32 cellular contexts compared by ENCODE assay signal in the genomic region with DNA sequence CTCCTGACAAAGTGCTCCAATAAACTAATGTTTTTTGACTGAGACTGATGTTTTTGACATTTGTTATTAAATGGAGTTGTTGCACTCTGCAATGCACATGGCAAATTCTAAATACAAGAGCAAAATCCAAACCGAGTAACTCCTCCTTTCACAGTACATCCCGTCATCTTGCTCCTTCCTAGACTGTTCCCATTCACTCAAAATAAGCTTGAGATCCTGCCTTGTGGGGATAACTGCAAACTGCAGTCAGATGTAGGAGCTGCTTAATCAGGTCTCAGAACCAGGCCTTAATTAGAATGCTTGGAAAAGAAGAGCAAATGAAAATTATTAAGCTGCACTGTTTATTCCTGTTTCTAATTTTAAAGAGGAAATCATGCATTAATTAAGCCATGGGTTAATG.
"Had no signal": no experiment of that assay in that cellular context is flagged by ENCODE, and none has a peak within 500 bp of the region (broad histone marks: within the 10 kb centered on the region; RNA-seq: fewer than 3 reads in every experiment).

No MANE protein-coding gene starts in this region.

- DNase-seq: activated CD4-positive, alpha-beta T cell treated with anti-CD3 and anti-CD28 coated beads for 48 hours; activated CD4-positive, alpha-beta T cell treated with anti-CD3 and anti-CD28 coated beads, Interleukin-2, amount 50 U/mL, for 48 hours; activated CD8-positive, alpha-beta memory T cell treated with anti-CD3 and anti-CD28 coated beads for 24 hours; activated effector memory CD4-positive, alpha-beta T cell treated with Interleukin-2 at 50 U/mL for 16 hours; activated naive CD4-positive, alpha-beta T cell treated with Interleukin-2 at 50 U/mL for 16 hours; aorta; body of pancreas; dermis blood vessel endothelial cell; effector CD4-positive, alpha-beta T cell; esophagus squamous epithelium; foreskin melanocyte; heart right ventricle; islet precursor cell; left cardiac atrium; left ventricle myocardium superior; nucleus accumbens; pancreas; psoas muscle; stimulated activated CD4-positive, alpha-beta T cell treated with anti-CD3 and anti-CD28 coated beads, Interleukin-1b, Interleukin-23, amount 100 ng/mL, for 48 hours; stimulated activated CD4-positive, alpha-beta T cell treated with anti-CD3 and anti-CD28 coated beads, Interleukin-4, amount 100 ng/mL, for 4 hours; stimulated activated CD8-positive, alpha-beta memory T cell treated with anti-CD3 and anti-CD28 coated beads, Interleukin-4, amount 100 ng/mL, for 48 hours; stomach; T-helper 9 cell; thyroid gland had no signal

- H3K4me1 ChIP-seq: body of pancreas, pancreas, psoas muscle, stomach had no signal

- H3K27me3 Mint-ChIP-seq: activated naive CD8-positive, alpha-beta T cell; stimulated activated memory B cell treated with anti-CD40 and anti-IgM and Interleukin-4, amounts not matched to agents 10 μg/mL and 1 μg/mL and 100 μg/mL, for 72 hours had no signal

- ATAC-seq: activated CD4-positive, CD25-positive, alpha-beta regulatory T cell treated with anti-CD3 and anti-CD28 coated beads, Interleukin-2, amount 50 U/mL, for 24 hours; body of pancreas; heart right ventricle; left cardiac atrium; left ventricle myocardium superior; pancreas; psoas muscle; stimulated activated memory B cell treated with anti-CD40 and anti-IgM and Interleukin-4, amounts not matched to agents 10 μg/mL and 1 μg/mL and 100 μg/mL, for 72 hours had no signal

- H3K9me3 Mint-ChIP-seq: T-helper 1 cell treated with Interleukin-12 subunit alpha and Interleukin-12 subunit beta and Interleukin-4 antibody, amounts not matched to agents 30 μg/mL and 1 μg/mL, for 36 hours had no signal

- H3K36me3 ChIP-seq: esophagus squamous epithelium, heart right ventricle, pancreas, right atrium auricular region, stomach, thyroid gland had no signal

- H3K27ac ChIP-seq: body of pancreas, epithelial cell of prostate, esophagus squamous epithelium, heart right ventricle, pancreas, psoas muscle, right atrium auricular region, stomach, thyroid gland, VCaP had no signal

- H3K36me3 Mint-ChIP-seq: activated naive CD8-positive, alpha-beta T cell; stimulated activated memory B cell treated with anti-CD40 and anti-IgM and Interleukin-4, amounts not matched to agents 10 μg/mL and 1 μg/mL and 100 μg/mL, for 72 hours had no signal

- H3K4me2 ChIP-seq: smooth muscle cell had no signal

- H3K4me1 Mint-ChIP-seq: stimulated activated memory B cell treated with anti-CD40 and anti-IgM and Interleukin-4, amounts not matched to agents 10 μg/mL and 1 μg/mL and 100 μg/mL, for 72 hours had no signal

- H3K4me3 ChIP-seq: body of pancreas, esophagus squamous epithelium, heart right ventricle, pancreas, psoas muscle, right atrium auricular region, smooth muscle cell, stomach, thyroid gland had no signal

- H3K9me3 ChIP-seq: body of pancreas, esophagus squamous epithelium, heart right ventricle, pancreas, psoas muscle, right atrium auricular region, stomach, thyroid gland had no signal

- H3K27ac Mint-ChIP-seq: activated naive CD8-positive, alpha-beta T cell; stimulated activated memory B cell treated with anti-CD40 and anti-IgM and Interleukin-4, amounts not matched to agents 10 μg/mL and 1 μg/mL and 100 μg/mL, for 72 hours; T-helper 1 cell treated with Interleukin-12 subunit alpha and Interleukin-12 subunit beta and Interleukin-4 antibody, amounts not matched to agents 30 μg/mL and 1 μg/mL, for 36 hours had no signal

- H3K4me3 Mint-ChIP-seq: activated naive CD8-positive, alpha-beta T cell; stimulated activated memory B cell treated with anti-CD40 and anti-IgM and Interleukin-4, amounts not matched to agents 10 μg/mL and 1 μg/mL and 100 μg/mL, for 72 hours; T-helper 1 cell treated with Interleukin-12 subunit alpha and Interleukin-12 subunit beta and Interleukin-4 antibody, amounts not matched to agents 30 μg/mL and 1 μg/mL, for 36 hours had no signal

- H3K27me3 ChIP-seq: body of pancreas, esophagus squamous epithelium, heart right ventricle, pancreas, right atrium auricular region, stomach, thyroid gland had no signal
